ENCODE assay signal across 32 cellular contexts in the genomic region with DNA sequence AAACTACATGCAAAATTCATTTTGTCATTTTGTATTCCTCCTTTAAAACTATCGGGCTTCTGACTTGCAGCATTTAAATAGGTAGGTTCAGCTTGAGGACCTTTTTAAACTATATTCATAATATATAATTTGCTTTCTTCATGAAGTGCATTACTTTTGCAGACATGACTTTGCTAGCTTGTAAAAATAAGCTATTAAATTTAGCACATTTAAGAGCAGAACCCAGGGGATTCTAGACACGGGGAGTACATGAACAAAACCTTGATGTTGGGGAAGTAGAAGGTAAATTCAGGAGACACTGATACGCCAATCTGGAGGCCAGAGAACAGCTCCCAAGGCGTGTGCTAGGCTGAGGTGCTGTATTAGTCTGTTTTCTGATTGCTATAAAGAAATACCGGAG.
"Had no signal": no experiment of that assay in that cellular context is flagged by ENCODE, and none has a peak within 500 bp of the region (broad histone marks: within the 10 kb centered on the region; RNA-seq: fewer than 3 reads in every experiment).

No MANE protein-coding gene starts in this region.

- H3K4me3 ChIP-seq: MG63 had no signal

- H3K9me3 ChIP-seq: MG63 had no signal

- DNase-seq: Kasumi-1, MG63, MM.1S, MV-4-11, NCI-H1048, NCI-H1092, NCI-H1092 treated with DMSO at 0.1 percent for 48 hours, NCI-H1105, NCI-H1105 treated with DMSO at 0.1 percent for 48 hours, NCI-H1417, NCI-H1417 treated with DMSO at 0.1 percent for 48 hours, NCI-H1436, NCI-H1436 treated with DMSO at 0.1 percent for 48 hours, NCI-H146, NCI-H1694, NCI-H1694 treated with DMSO at 0.1 percent for 48 hours, NCI-H187, NCI-H187 treated with DMSO at 0.1 percent for 48 hours, NCI-H1930, NCI-H2029, NCI-H2029 treated with DMSO at 0.1 percent for 48 hours, NCI-H2081, NCI-H2081 treated with DMSO at 0.1 percent for 48 hours, NCI-H2107, NCI-H2171, NCI-H2227 treated with DMSO at 0.1 percent for 48 hours, NCI-H226, NCI-H345, NCI-H446, NCI-H446 treated with DMSO at 0.1 percent for 48 hours, NCI-H510A, NCI-H510A treated with DMSO at 0.1 percent for 48 hours had no signal

- H3K36me3 ChIP-seq: MG63 had no signal

- H3K27me3 ChIP-seq: MG63 had no signal
